In genomic region chr5:163496286-163496685, GRCh38 we compare ENCODE assay signal across 1 cellular context.
TF ChIP-seq lines count a peak whose summit lies in the region.

No MANE protein-coding gene starts in this region.

TF ChIP-seq in GM23338, 12 proteins besides CTCF, POLR2A, EP300 and RAD21:
- TF ChIP-seq ZNF462 (CRISPR knock-in tag; IDR thresholded peaks at IDR 0.05) = no peak
- no peak for TF ChIP-seq NANOG (IDR thresholded peaks at IDR 0.05; ENCODE audit: borderline replicate concordance)
- TF ChIP-seq REST (IDR thresholded peaks at IDR 0.05; ENCODE audit: unreplicated experiment) = no peak
- no peak for TF ChIP-seq ZNF331 (CRISPR knock-in tag; IDR thresholded peaks at IDR 0.05; ENCODE audit: low read depth)
- TF ChIP-seq JUNB (IDR thresholded peaks at IDR 0.05; ENCODE audit: unreplicated experiment) = no peak
- no peak for TF ChIP-seq ETS1 (IDR thresholded peaks at IDR 0.05)
- TF ChIP-seq EZH2 (IDR thresholded peaks at IDR 0.05; ENCODE audit: low read depth, unreplicated experiment) = no peak
- TF ChIP-seq EZH2phosphoT487 (IDR thresholded peaks at IDR 0.05; ENCODE audit: unreplicated experiment) = no peak
- TF ChIP-seq ZNF114 (CRISPR knock-in tag; IDR thresholded peaks at IDR 0.05) = no peak
- no peak for TF ChIP-seq STAT1 (IDR thresholded peaks at IDR 0.05; ENCODE audit: unreplicated experiment)
- no peak for TF ChIP-seq POLR2AphosphoS5 (IDR thresholded peaks at IDR 0.05; ENCODE audit: low read depth)
- TF ChIP-seq CREB1 (CRISPR knock-in tag; IDR thresholded peaks at IDR 0.05; ENCODE audit: low read depth) = no peak
